In genomic region chr11:64048042-64048854, GRCh38 we compare ENCODE assay signal across 1 cellular context.
A peak's percentile ranks its signal among the peaks of the same experiment; 100 is the strongest.
TF ChIP-seq lines count a peak whose summit lies in the region.

No MANE protein-coding gene starts in this region.

TF ChIP-seq in HepG2, 621 proteins besides CTCF, POLR2A, EP300 and RAD21 (continued from another document and continues in another):
- TF ChIP-seq, protein P1, sequence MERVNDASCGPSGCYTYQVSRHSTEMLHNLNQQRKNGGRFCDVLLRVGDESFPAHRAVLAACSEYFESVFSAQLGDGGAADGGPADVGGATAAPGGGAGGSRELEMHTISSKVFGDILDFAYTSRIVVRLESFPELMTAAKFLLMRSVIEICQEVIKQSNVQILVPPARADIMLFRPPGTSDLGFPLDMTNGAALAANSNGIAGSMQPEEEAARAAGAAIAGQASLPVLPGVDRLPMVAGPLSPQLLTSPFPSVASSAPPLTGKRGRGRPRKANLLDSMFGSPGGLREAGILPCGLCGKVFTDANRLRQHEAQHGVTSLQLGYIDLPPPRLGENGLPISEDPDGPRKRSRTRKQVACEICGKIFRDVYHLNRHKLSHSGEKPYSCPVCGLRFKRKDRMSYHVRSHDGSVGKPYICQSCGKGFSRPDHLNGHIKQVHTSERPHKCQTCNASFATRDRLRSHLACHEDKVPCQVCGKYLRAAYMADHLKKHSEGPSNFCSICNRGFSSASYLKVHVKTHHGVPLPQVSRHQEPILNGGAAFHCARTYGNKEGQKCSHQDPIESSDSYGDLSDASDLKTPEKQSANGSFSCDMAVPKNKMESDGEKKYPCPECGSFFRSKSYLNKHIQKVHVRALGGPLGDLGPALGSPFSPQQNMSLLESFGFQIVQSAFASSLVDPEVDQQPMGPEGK (CRISPR knock-in tag; IDR thresholded peaks at IDR 0.05), result peak; percentile 80
- TF ChIP-seq ISL2 (CRISPR knock-in tag; IDR thresholded peaks at IDR 0.05), result no peak
- TF ChIP-seq RXRA (CRISPR knock-in tag; IDR thresholded peaks at IDR 0.05), result peak; percentile 96
- no peak for TF ChIP-seq RBM22 (optimal IDR thresholded peaks at IDR 0.05; ENCODE audit: low read length)
- TF ChIP-seq HMGXB4 (CRISPR knock-in tag; IDR thresholded peaks at IDR 0.05; ENCODE audit: borderline replicate concordance in 1 of 2, low read depth in 1 of 2), result no peak
- peak; percentile 38; the same call in 1 of the 2 replicates for TF ChIP-seq HNF4A (CRISPR knock-in tag; IDR thresholded peaks at IDR 0.05)
- TF ChIP-seq SMARCE1 (IDR thresholded peaks at IDR 0.05; ENCODE audit: borderline replicate concordance), result no peak
- no peak for TF ChIP-seq SMAD1 (CRISPR knock-in tag; IDR thresholded peaks at IDR 0.05; ENCODE audit: borderline replicate concordance, low read depth)
- TF ChIP-seq HCFC1 (IDR thresholded peaks at IDR 0.05; ENCODE audit: low read depth, low read length), result no peak
- TF ChIP-seq PITX1 (CRISPR knock-in tag; IDR thresholded peaks at IDR 0.05), result no peak
- peak; percentile 16 for TF ChIP-seq AGO2 (optimal IDR thresholded peaks at IDR 0.05; ENCODE audit: low read depth, low read length)
- TF ChIP-seq ZNF780A (CRISPR knock-in tag; IDR thresholded peaks at IDR 0.05), result no peak
- TF ChIP-seq ZBTB7A (CRISPR knock-in tag; IDR thresholded peaks at IDR 0.05), result 0 out of 2 replicates have a peak, but pooled peaks have one; percentile 51
- TF ChIP-seq ZFY (CRISPR knock-in tag; IDR thresholded peaks at IDR 0.05), result peak; percentile 68
- no peak for TF ChIP-seq ZNF674 (CRISPR knock-in tag; IDR thresholded peaks at IDR 0.05; ENCODE audit: low read depth)
- no peak for TF ChIP-seq TFE3 (CRISPR knock-in tag; IDR thresholded peaks at IDR 0.05)
- TF ChIP-seq, protein P2, sequence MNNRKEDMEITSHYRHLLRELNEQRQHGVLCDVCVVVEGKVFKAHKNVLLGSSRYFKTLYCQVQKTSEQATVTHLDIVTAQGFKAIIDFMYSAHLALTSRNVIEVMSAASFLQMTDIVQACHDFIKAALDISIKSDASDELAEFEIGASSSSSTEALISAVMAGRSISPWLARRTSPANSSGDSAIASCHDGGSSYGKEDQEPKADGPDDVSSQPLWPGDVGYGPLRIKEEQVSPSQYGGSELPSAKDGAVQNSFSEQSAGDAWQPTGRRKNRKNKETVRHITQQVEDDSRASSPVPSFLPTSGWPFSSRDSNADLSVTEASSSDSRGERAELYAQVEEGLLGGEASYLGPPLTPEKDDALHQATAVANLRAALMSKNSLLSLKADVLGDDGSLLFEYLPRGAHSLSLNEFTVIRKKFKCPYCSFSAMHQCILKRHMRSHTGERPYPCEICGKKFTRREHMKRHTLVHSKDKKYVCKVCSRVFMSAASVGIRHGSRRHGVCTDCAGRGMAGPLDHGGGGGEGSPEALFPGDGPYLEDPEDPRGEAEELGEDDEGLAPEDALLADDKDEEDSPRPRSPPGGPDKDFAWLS (CRISPR knock-in tag; IDR thresholded peaks at IDR 0.05; ENCODE audit: borderline replicate concordance), result no peak
- peak; percentile 49; the same call in 1 of the 2 replicates for TF ChIP-seq RBFOX2 (IDR thresholded peaks at IDR 0.05; ENCODE audit: low read depth, low read length)
- peak; percentile 83; the same call in 1 of the 2 replicates for TF ChIP-seq ZNF281 (CRISPR knock-in tag; IDR thresholded peaks at IDR 0.05; ENCODE audit: borderline replicate concordance)
- TF ChIP-seq, protein P3, sequence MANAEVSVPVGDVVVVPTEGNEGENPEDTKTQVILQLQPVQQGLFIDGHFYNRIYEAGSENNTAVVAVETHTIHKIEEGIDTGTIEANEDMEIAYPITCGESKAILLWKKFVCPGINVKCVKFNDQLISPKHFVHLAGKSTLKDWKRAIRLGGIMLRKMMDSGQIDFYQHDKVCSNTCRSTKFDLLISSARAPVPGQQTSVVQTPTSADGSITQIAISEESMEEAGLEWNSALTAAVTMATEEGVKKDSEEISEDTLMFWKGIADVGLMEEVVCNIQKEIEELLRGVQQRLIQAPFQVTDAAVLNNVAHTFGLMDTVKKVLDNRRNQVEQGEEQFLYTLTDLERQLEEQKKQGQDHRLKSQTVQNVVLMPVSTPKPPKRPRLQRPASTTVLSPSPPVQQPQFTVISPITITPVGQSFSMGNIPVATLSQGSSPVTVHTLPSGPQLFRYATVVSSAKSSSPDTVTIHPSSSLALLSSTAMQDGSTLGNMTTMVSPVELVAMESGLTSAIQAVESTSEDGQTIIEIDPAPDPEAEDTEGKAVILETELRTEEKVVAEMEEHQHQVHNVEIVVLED (CRISPR knock-in tag; IDR thresholded peaks at IDR 0.05; ENCODE audit: borderline replicate concordance), result no peak
- TF ChIP-seq ZNF547 (CRISPR knock-in tag; IDR thresholded peaks at IDR 0.05), result no peak
- TF ChIP-seq ZNF605 (CRISPR knock-in tag; IDR thresholded peaks at IDR 0.05), result no peak
- TF ChIP-seq SRY (CRISPR knock-in tag; IDR thresholded peaks at IDR 0.05), result no peak
- peak; percentile 38; the same call in 1 of the 2 replicates for TF ChIP-seq THRA (CRISPR knock-in tag; IDR thresholded peaks at IDR 0.05; ENCODE audit: borderline replicate concordance)
- TF ChIP-seq, protein P4, sequence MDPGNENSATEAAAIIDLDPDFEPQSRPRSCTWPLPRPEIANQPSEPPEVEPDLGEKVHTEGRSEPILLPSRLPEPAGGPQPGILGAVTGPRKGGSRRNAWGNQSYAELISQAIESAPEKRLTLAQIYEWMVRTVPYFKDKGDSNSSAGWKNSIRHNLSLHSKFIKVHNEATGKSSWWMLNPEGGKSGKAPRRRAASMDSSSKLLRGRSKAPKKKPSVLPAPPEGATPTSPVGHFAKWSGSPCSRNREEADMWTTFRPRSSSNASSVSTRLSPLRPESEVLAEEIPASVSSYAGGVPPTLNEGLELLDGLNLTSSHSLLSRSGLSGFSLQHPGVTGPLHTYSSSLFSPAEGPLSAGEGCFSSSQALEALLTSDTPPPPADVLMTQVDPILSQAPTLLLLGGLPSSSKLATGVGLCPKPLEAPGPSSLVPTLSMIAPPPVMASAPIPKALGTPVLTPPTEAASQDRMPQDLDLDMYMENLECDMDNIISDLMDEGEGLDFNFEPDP (CRISPR knock-in tag; conservative IDR thresholded peaks at IDR 0.05), result no peak
- TF ChIP-seq, protein P5, sequence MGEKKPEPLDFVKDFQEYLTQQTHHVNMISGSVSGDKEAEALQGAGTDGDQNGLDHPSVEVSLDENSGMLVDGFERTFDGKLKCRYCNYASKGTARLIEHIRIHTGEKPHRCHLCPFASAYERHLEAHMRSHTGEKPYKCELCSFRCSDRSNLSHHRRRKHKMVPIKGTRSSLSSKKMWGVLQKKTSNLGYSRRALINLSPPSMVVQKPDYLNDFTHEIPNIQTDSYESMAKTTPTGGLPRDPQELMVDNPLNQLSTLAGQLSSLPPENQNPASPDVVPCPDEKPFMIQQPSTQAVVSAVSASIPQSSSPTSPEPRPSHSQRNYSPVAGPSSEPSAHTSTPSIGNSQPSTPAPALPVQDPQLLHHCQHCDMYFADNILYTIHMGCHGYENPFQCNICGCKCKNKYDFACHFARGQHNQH (CRISPR knock-in tag; IDR thresholded peaks at IDR 0.05), result no peak
- TF ChIP-seq RBAK (CRISPR knock-in tag; IDR thresholded peaks at IDR 0.05), result no peak
- TF ChIP-seq GATA4 (IDR thresholded peaks at IDR 0.05; ENCODE audit: borderline replicate concordance, low read depth), result no peak
- TF ChIP-seq, protein P6, sequence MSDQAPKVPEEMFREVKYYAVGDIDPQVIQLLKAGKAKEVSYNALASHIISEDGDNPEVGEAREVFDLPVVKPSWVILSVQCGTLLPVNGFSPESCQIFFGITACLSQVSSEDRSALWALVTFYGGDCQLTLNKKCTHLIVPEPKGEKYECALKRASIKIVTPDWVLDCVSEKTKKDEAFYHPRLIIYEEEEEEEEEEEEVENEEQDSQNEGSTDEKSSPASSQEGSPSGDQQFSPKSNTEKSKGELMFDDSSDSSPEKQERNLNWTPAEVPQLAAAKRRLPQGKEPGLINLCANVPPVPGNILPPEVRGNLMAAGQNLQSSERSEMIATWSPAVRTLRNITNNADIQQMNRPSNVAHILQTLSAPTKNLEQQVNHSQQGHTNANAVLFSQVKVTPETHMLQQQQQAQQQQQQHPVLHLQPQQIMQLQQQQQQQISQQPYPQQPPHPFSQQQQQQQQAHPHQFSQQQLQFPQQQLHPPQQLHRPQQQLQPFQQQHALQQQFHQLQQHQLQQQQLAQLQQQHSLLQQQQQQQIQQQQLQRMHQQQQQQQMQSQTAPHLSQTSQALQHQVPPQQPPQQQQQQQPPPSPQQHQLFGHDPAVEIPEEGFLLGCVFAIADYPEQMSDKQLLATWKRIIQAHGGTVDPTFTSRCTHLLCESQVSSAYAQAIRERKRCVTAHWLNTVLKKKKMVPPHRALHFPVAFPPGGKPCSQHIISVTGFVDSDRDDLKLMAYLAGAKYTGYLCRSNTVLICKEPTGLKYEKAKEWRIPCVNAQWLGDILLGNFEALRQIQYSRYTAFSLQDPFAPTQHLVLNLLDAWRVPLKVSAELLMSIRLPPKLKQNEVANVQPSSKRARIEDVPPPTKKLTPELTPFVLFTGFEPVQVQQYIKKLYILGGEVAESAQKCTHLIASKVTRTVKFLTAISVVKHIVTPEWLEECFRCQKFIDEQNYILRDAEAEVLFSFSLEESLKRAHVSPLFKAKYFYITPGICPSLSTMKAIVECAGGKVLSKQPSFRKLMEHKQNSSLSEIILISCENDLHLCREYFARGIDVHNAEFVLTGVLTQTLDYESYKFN (CRISPR knock-in tag; conservative IDR thresholded peaks at IDR 0.05), result peak; percentile 38; the same call in 1 of the 2 replicates
- TF ChIP-seq GATAD2A (CRISPR knock-in tag; IDR thresholded peaks at IDR 0.05), result 0 out of 2 replicates have a peak, but pooled peaks have one; percentile 11
- TF ChIP-seq CHD2 (IDR thresholded peaks at IDR 0.05; ENCODE audit: low read depth, low read length), result no peak
- TF ChIP-seq SRSF1 (optimal IDR thresholded peaks at IDR 0.05; ENCODE audit: low read depth, low read length), result peak; percentile 43
- no peak for TF ChIP-seq ZSCAN30 (CRISPR knock-in tag; IDR thresholded peaks at IDR 0.05)
- peak; percentile 20; the same call in 1 of the 2 replicates for TF ChIP-seq SP5 (CRISPR knock-in tag; IDR thresholded peaks at IDR 0.05; ENCODE audit: borderline replicate concordance, low read depth)
- no peak for TF ChIP-seq KMT2A (CRISPR knock-in tag; IDR thresholded peaks at IDR 0.05)
- TF ChIP-seq ZFP36 (IDR thresholded peaks at IDR 0.05; ENCODE audit: borderline replicate concordance, low read depth, low read length, partially characterized antibody), result no peak
